Comparison of ENCODE assay signal across 8 cellular contexts in the genomic region with DNA sequence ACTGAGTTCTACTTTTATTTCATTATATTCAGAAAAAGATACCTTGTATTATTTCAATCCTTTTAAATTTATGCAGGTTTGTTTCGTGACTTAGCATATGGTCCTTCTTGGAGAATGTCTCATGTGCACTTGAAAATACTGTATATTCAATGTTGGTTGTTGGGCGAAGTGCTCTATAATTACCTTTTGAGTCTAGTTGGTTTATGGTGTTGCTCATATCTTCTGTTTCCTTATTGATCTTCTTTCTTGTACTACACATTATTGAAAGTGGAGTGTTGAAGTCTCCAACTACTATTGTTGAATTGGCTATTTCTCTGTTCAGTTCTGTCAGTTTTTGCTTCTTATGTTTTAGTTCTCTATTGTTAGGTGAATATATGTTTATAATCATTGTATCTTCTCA.
"Had no signal": no experiment of that assay in that cellular context is flagged by ENCODE, and none has a peak within 500 bp of the region (broad histone marks: within the 10 kb centered on the region; RNA-seq: fewer than 3 reads in every experiment).

No MANE protein-coding gene starts in this region.

- FAIRE-seq: G401.6, GM12878, GM12891, GM12892, GM18507, GM19239 had no signal

- H3K4me3 ChIP-seq: GM12878 had no signal

- DNase-seq: GDM1, GF-D8 had no signal

- ATAC-seq: GM12878 had no signal
